Comparison of ENCODE assay signal across 1 cellular context in the genomic region with DNA sequence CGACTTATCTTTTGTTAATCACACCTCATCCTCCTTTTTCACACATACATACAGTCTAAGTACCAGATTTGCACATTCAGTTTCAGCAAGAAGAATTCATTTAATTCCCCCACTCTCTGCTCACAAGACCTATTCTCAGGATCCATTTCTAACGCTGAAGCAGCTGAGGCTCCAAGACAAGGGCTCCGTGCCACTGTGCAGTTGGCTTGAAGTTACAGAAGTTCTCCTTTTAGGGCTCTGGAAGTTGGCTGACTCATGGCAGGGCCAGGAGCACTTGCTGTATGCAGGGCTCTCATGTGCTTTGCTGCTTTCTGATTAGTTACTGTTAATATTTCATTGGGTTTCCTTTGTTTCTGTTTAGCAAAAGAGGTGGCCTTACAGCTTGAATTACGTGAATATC.
TF ChIP-seq lines count a peak whose summit lies in the region.

No MANE protein-coding gene starts in this region.

TF ChIP-seq in SK-N-SH treated with all-trans-retinoic acid at 6 μM for 48 hours, 23 proteins besides CTCF, POLR2A, EP300 and RAD21 (continued from another document):
- no peak for TF ChIP-seq OSR1 (CRISPR knock-in tag; IDR thresholded peaks at IDR 0.05)
